In genomic region chr2:170770008-170770303, GRCh38 we compare ENCODE assay signal across 8 cellular contexts. TPM values are rescaled to one million over a fixed set of nuclear protein-coding genes. Genes with fewer than 3 reads are reported as not detected.
A peak's percentile ranks its signal among the peaks of the same experiment; 100 is the strongest.
DNase-seq lines count a peak whose midpoint lies in the region; ATAC-seq and TF ChIP-seq lines count a peak whose summit lies in the region.

No MANE protein-coding gene starts in this region.

- H3K27me3 Mint-ChIP-seq in CD14-positive monocyte (ENCODE audit: low read depth in 3 of 3), result peaks cover 39 to 64% (median 47%) of the 10 kb centered on the region in 3 donors

- H3K4me1 ChIP-seq in iPS-18a (ENCODE audit: control insufficient read depth, low read depth, low read length), result peaks cover 25% of the 10 kb centered on the region
- peaks cover 5 to 28% (median 26%) of the 10 kb centered on the region in 4 donors for H3K4me1 ChIP-seq in stomach

- TF ChIP-seq EP300 in stomach (IDR thresholded peaks at IDR 0.05), result no peak

- H3K36me3 Mint-ChIP-seq in CD14-positive monocyte, result peaks cover 0 to 4% of the 10 kb centered on the region in 2 donors

- DNase-seq in CD14-positive monocyte (ENCODE audit: low spot score) (no peak), stomach (no peak), ureter (ENCODE audit: low spot score) (no peak)

- H3K9me3 ChIP-seq in iPS-18a (ENCODE audit: control insufficient read depth, low read depth, low read length) (no peaks in the 10 kb centered on the region), stomach (no peaks in the 10 kb centered on the region)

- TF ChIP-seq CTCF in CD14-positive monocyte (IDR thresholded peaks at IDR 0.05) (no peak), WI38 (IDR thresholded peaks at IDR 0.05; ENCODE audit: low read depth, low read length) (no peak), stomach (IDR thresholded peaks at IDR 0.05) (no peak)

- H3K4me1 Mint-ChIP-seq in CD14-positive monocyte, result peaks cover 15% of the 10 kb centered on the region

- H3K27me3 ChIP-seq in iPS-18a (ENCODE audit: control insufficient read depth, insufficient read depth, low read length) (peaks cover 8% of the 10 kb centered on the region), stomach (peaks cover 0 to 10% (median 0%) of the 10 kb centered on the region in 3 donors)

- peak overlapping the region; percentile 43 for H3K27ac ChIP-seq in iPS-18a (ENCODE audit: low read length)
- peak overlapping the region; percentile 84 to 97 (median 88) for H3K27ac ChIP-seq in stomach

- H3K9ac ChIP-seq in iPS-18a (ENCODE audit: low read length), result peak overlapping the region; percentile 70

- H3K9me3 Mint-ChIP-seq in CD14-positive monocyte, result peaks cover 0 to 7% (median 0%) of the 10 kb centered on the region in 7 donors

- ATAC-seq in HG03159 (IDR thresholded peaks at IDR 0.05; ENCODE audit: unreplicated experiment), result peak; percentile 7
- no peak for ATAC-seq in GM21529 (IDR thresholded peaks at IDR 0.05; ENCODE audit: unreplicated experiment)
- ATAC-seq in HG03039 (IDR thresholded peaks at IDR 0.05; ENCODE audit: unreplicated experiment), result no peak

- WGBS in stomach, 5 donors, result 3 to 8% (median 4%) methylated on average over 6 of the region's 6 CpGs

- peak overlapping the region; percentile 81 to 91 for H3K4me3 Mint-ChIP-seq in CD14-positive monocyte

- peak overlapping the region in 1 of 7 donors; percentile 45 for H3K27ac Mint-ChIP-seq in CD14-positive monocyte

- intact Hi-C loops in CD14-positive monocyte (cut with micrococcal nuclease), result no loop called here
- intact Hi-C loops in stomach (cut with DNase I; ENCODE audit: low total_unique reads), result no loop called here

- no peaks in the 10 kb centered on the region for H3K36me3 ChIP-seq in iPS-18a (ENCODE audit: control insufficient read depth, low read depth, low read length)
- no peaks in the 10 kb centered on the region for H3K36me3 ChIP-seq in stomach

- TF ChIP-seq POLR2A in stomach (IDR thresholded peaks at IDR 0.05), result no peak

- H3K4me3 ChIP-seq in WI38 (ENCODE audit: low read depth, low read length) (peak overlapping the region; percentile 59), iPS-18a (ENCODE audit: low read length) (peak overlapping the region; percentile 93), stomach (peak overlapping the region; percentile 61 to 78 (median 64))

RNA-seq across cellular contexts. Expression of gene ERICH2, which starts 0.2 kb away (rescaled TPM):
- polyA plus RNA-seq in CD14-positive monocyte (not detected), stomach (1 to 10 TPM; 1.5 to 6.8 (median 6.1) TPM)
- total RNA-seq in stomach (not detected), ureter (1.4 TPM)

RNA-seq across cellular contexts. Expression of gene GAD1, which starts 46.7 kb away (rescaled TPM):
- polyA plus RNA-seq in CD14-positive monocyte (not detected), stomach (under 1 TPM in 2 of 3 donors, not detected in 1; 0.38 to 0.81 TPM)
- total RNA-seq in stomach (1 to 10 TPM in 1 of 5 donors, not detected in 4; 2.4 TPM), ureter (0.57 TPM)

RNA-seq across cellular contexts. Expression of gene SP5, which starts 54.8 kb away (rescaled TPM):
- polyA plus RNA-seq in CD14-positive monocyte (not detected), stomach (1 to 10 TPM; 2.6 to 4.1 (median 3.4) TPM)
- total RNA-seq in stomach (1 to 10 TPM in 2 of 5 donors, under 1 TPM in 1, not detected in 2; 0.92 to 5.8 (median 1.2) TPM), ureter (2.3 TPM)
